12 cellular contexts compared by ENCODE assay signal in the genomic region with DNA sequence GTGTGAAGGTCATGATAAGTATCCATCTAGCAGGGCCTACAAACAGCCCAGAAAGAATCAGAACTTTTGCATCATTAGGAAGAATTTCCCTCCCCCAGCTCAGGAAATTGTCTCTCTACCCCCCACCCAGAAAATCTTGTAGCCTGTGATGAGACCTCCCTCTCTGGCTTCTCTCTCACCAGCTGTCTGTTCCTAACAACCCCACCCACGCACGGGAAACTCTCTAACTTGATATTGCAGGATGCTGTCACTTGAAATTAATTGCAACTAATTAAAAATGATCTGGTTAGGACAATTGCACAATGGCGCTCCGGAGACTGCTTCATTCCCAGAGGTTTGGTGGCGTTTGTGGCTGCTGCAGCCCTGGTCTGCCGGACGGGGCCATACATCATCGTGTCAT. TPM values are rescaled to one million over a fixed set of nuclear protein-coding genes. Genes with fewer than 3 reads are reported as not detected.
"Had no signal": no experiment of that assay in that cellular context is flagged by ENCODE, and none has a peak within 500 bp of the region (broad histone marks: within the 10 kb centered on the region; RNA-seq: fewer than 3 reads in every experiment).

No MANE protein-coding gene starts in this region.

- H3K79me2 ChIP-seq: parathyroid adenoma had no signal

- H3K4me1 ChIP-seq: gastroesophageal sphincter, parathyroid adenoma had no signal

- H3K4me1 Mint-ChIP-seq: activated B cell treated with CpG ODN at 0.5 μM for 24 hours; activated CD4-positive, alpha-beta T cell treated with anti-CD3 and anti-CD28 coated beads, Interleukin-2, amount 10 ng/mL, durations not matched to agents 7 days and 5 days; activated naive CD4-positive, alpha-beta T cell treated with anti-CD3 and anti-CD28 coated beads, Interleukin-2, amount 10 ng/mL, durations not matched to agents 7 days and 5 days; stimulated activated memory B cell treated with anti-CD40 and anti-IgM and Interleukin-4, amounts not matched to agents 10 μg/mL and 1 μg/mL and 100 μg/mL, for 72 hours; T-helper 17 cell had no signal

- H2AFZ ChIP-seq: parathyroid adenoma had no signal

- H3K4me3 Mint-ChIP-seq: activated B cell treated with CpG ODN at 0.5 μM for 24 hours; activated CD4-positive, alpha-beta T cell treated with anti-CD3 and anti-CD28 coated beads, Interleukin-2, amount 10 ng/mL, durations not matched to agents 7 days and 5 days; activated naive CD4-positive, alpha-beta T cell treated with anti-CD3 and anti-CD28 coated beads, Interleukin-2, amount 10 ng/mL, durations not matched to agents 7 days and 5 days; stimulated activated memory B cell treated with anti-CD40 and anti-IgM and Interleukin-4, amounts not matched to agents 10 μg/mL and 1 μg/mL and 100 μg/mL, for 72 hours; T-helper 17 cell had no signal

- H3K36me3 Mint-ChIP-seq: activated naive CD4-positive, alpha-beta T cell treated with anti-CD3 and anti-CD28 coated beads, Interleukin-2, amount 10 ng/mL, durations not matched to agents 7 days and 5 days; stimulated activated memory B cell treated with anti-CD40 and anti-IgM and Interleukin-4, amounts not matched to agents 10 μg/mL and 1 μg/mL and 100 μg/mL, for 72 hours had no signal

- H3K9me3 ChIP-seq: gastroesophageal sphincter had no signal

- H3K27ac ChIP-seq: epithelial cell of prostate, gastroesophageal sphincter, parathyroid adenoma, skin epidermis had no signal

- H3K9ac ChIP-seq: parathyroid adenoma had no signal

- DNase-seq: activated B cell treated with CpG ODN at 0.5 μM for 24 hours; activated CD4-positive, alpha-beta T cell treated with anti-CD3 and anti-CD28 coated beads, Interleukin-2, amount 10 ng/mL, durations not matched to agents 7 days and 5 days; activated naive CD4-positive, alpha-beta T cell treated with anti-CD3 and anti-CD28 coated beads, Interleukin-2, amount 10 ng/mL, durations not matched to agents 7 days and 5 days; central memory CD4-positive, alpha-beta T cell; effector memory CD4-positive, alpha-beta T cell; T-helper 17 cell had no signal

- H3K4me3 ChIP-seq: gastroesophageal sphincter, skin epidermis had no signal

- H3K27ac Mint-ChIP-seq: activated B cell treated with CpG ODN at 0.5 μM for 24 hours; activated CD4-positive, alpha-beta T cell treated with anti-CD3 and anti-CD28 coated beads, Interleukin-2, amount 10 ng/mL, durations not matched to agents 7 days and 5 days; activated naive CD4-positive, alpha-beta T cell treated with anti-CD3 and anti-CD28 coated beads, Interleukin-2, amount 10 ng/mL, durations not matched to agents 7 days and 5 days; activated T-helper 2 cell treated with anti-CD3 and anti-CD28 coated beads, Interferon-gamma antibody, Interleukin-2, Interleukin-4, amounts not matched to agents 10 μg/mL and 5 μg/mL and 100 μg/mL, durations not matched to agents 14 hours and 24 hours and 36 hours; stimulated activated memory B cell treated with anti-CD40 and anti-IgM and Interleukin-4, amounts not matched to agents 10 μg/mL and 1 μg/mL and 100 μg/mL, for 72 hours; T-helper 17 cell had no signal

- H3K36me3 ChIP-seq: gastroesophageal sphincter had no signal

- H3K27me3 ChIP-seq: gastroesophageal sphincter had no signal

RNA-seq across cellular contexts. Expression of gene ZNF503, which starts 34.5 kb away (rescaled TPM):
- total RNA-seq: activated B cell treated with CpG ODN at 0.5 μM for 24 hours had no signal
